22 cellular contexts compared by ENCODE assay signal in genomic region chr10:76172020-76172419, GRCh38.
"Had no signal": no experiment of that assay in that cellular context is flagged by ENCODE, and none has a peak within 500 bp of the region (broad histone marks: within the 10 kb centered on the region; RNA-seq: fewer than 3 reads in every experiment).

No MANE protein-coding gene starts in this region.

- H3K9me3 ChIP-seq: breast epithelium, transverse colon, uterus had no signal

- H3K27me3 ChIP-seq: breast epithelium, transverse colon, uterus had no signal

- ATAC-seq: activated CD4-positive, alpha-beta T cell treated with anti-CD3 and anti-CD28 coated beads for 36 hours; activated T-cell treated with anti-CD3 and anti-CD28 coated beads, Interleukin-2, amount 50 U/mL, for 4 hours; foreskin keratinocyte; left colon; stimulated activated naive B cell treated with anti-CD40 and anti-IgM and Interleukin-4, amounts not matched to agents 10 μg/mL and 1 μg/mL and 100 μg/mL, for 72 hours had no signal

- DNase-seq: activated B cell treated with CpG ODN at 0.5 μM for 24 hours; activated CD4-positive, alpha-beta T cell treated with anti-CD3 and anti-CD28 coated beads for 36 hours; activated CD4-positive, alpha-beta T cell treated with anti-CD3 and anti-CD28 coated beads, Interleukin-2, amount 50 U/mL, for 48 hours; activated CD8-positive, alpha-beta memory T cell treated with anti-CD3 and anti-CD28 coated beads, Interleukin-2, amount 50 U/mL, for 48 hours; activated naive CD4-positive, alpha-beta T cell; activated T-cell treated with anti-CD3 and anti-CD28 coated beads, Interleukin-2, amount 50 U/mL, for 4 hours; amniotic stem cell; effector memory CD4-positive, alpha-beta T cell; foreskin keratinocyte; left colon; mesenchymal stem cell; nephron progenitor cell; nucleus accumbens; posterior cingulate gyrus; stimulated activated CD4-positive, alpha-beta T cell treated with anti-CD3 and anti-CD28 coated beads, Interleukin-2, amount 100 ng/mL, for 48 hours; stimulated activated CD8-positive, alpha-beta memory T cell treated with anti-CD3 and anti-CD28 coated beads, Interleukin-4, amount 100 ng/mL, for 48 hours; stimulated activated naive B cell treated with anti-CD40 and anti-IgM and Interleukin-4, amounts not matched to agents 10 μg/mL and 1 μg/mL and 100 μg/mL, for 72 hours; transverse colon; uterus had no signal

- FAIRE-seq: colon, keratinocyte had no signal

- H3K36me3 ChIP-seq: breast epithelium, transverse colon, uterus had no signal

- H3K27ac ChIP-seq: breast epithelium, foreskin keratinocyte, transverse colon, uterus had no signal

- H3K4me3 ChIP-seq: breast epithelium, transverse colon, uterus had no signal

- H3K4me1 ChIP-seq: breast epithelium, foreskin keratinocyte, transverse colon, uterus had no signal
